8 cellular contexts compared by ENCODE assay signal in genomic region chr19:55484571-55485438, GRCh38. TPM values are rescaled to one million over a fixed set of nuclear protein-coding genes. Genes with fewer than 3 reads are reported as not detected.
A peak's percentile ranks its signal among the peaks of the same experiment; 100 is the strongest.
DNase-seq lines count a peak whose midpoint lies in the region; ATAC-seq and TF ChIP-seq lines count a peak whose summit lies in the region.

Gene NAT14 (plus strand): TSS chr19:55485188. CDS start chr19:55485709, 521 bp downstream.

- peak within 1 kb of the TSS; percentile 82 for H3K27ac Mint-ChIP-seq in activated naive CD8-positive, alpha-beta T cell treated with anti-CD3 and anti-CD28 coated beads for 36 hours
- peak within 1 kb of the TSS; percentile 86 for H3K27ac Mint-ChIP-seq in progenitor cell of endocrine pancreas

- TF ChIP-seq POLR2A in heart left ventricle (IDR thresholded peaks at IDR 0.05): peak in 1 of 2 donors; percentile 20

- H3K4me1 ChIP-seq in SK-N-SH (ENCODE audit: control insufficient read depth in 1 of 2, insufficient read depth in 2 of 2, low read depth in 1 of 2, low read length in 1 of 2) (peaks cover 30 to 44% of the 10 kb centered on the region in 2 experiments; a peak in 3 of 4 replicates), heart left ventricle (peaks cover 7 to 65% (median 40%) of the 10 kb centered on the region in 12 donors), aorta (ENCODE audit: control insufficient read depth in 1 of 2, insufficient read depth in 2 of 2, low read length in 2 of 2) (no peaks in the 10 kb centered on the region)

- peaks cover 0 to 7% of the 10 kb centered on the region in 2 experiments for H3K36me3 ChIP-seq in SK-N-SH (replicated peaks in 1 of 2; ENCODE audit: control insufficient read depth in 1 of 2, insufficient read depth in 2 of 2, low read length in 1 of 2)
- H3K36me3 ChIP-seq in heart left ventricle: peaks cover 0 to 23% (median 10%) of the 10 kb centered on the region in 9 donors
- H3K36me3 ChIP-seq in aorta (ENCODE audit: control insufficient read depth in 1 of 2, insufficient read depth in 2 of 2, low read length in 1 of 2): no peaks in the 10 kb centered on the region

- DNase-seq in NCI-H446 (lab: John Stamatoyannopoulos, UW) (peak; percentile 35 to 80), NCI-H446 treated with DMSO at 0.1 percent for 48 hours (lab: John Stamatoyannopoulos, UW) (no peak), SK-N-SH (peak; percentile 97), heart left ventricle (peak; percentile 56 to 78 (median 69)), progenitor cell of endocrine pancreas (ENCODE audit: low spot score, unreplicated experiment) (peak; percentile 76), aorta (peak; percentile 72 to 89)
- peak; percentile 64 for DNase-seq in Jurkat, Clone E6-1 (ENCODE audit: low read depth, low spot score)
- peak; percentile 80 for DNase-seq in activated naive CD8-positive, alpha-beta T cell treated with anti-CD3 and anti-CD28 coated beads for 36 hours

- H3K27me3 Mint-ChIP-seq in activated naive CD8-positive, alpha-beta T cell treated with anti-CD3 and anti-CD28 coated beads for 36 hours: no peaks in the 10 kb centered on the region
- H3K27me3 Mint-ChIP-seq in progenitor cell of endocrine pancreas: no peaks in the 10 kb centered on the region

- H3K9me2 ChIP-seq in SK-N-SH: no peaks in the 10 kb centered on the region

- intact Hi-C loops in heart left ventricle (cut with DNase I) (no loop called here), aorta (cut with DNase I) (no loop called here)

- peak within 1 kb of the TSS; percentile 91 for H3K4me2 ChIP-seq in SK-N-SH

- H3K4me1 Mint-ChIP-seq in activated naive CD8-positive, alpha-beta T cell treated with anti-CD3 and anti-CD28 coated beads for 36 hours: peaks cover 21% of the 10 kb centered on the region
- H3K4me1 Mint-ChIP-seq in progenitor cell of endocrine pancreas (ENCODE audit: low read depth): peaks cover 13% of the 10 kb centered on the region

- no peak for TF ChIP-seq EP300 in SK-N-SH (IDR thresholded peaks at IDR 0.05; ENCODE audit: borderline replicate concordance in 1 of 2, low read depth in 1 of 2, low read length in 1 of 2)

- no peaks in the 10 kb centered on the region for H4K20me1 ChIP-seq in SK-N-SH (ENCODE audit: insufficient read depth)

- POLR2A ChIA-PET in SK-N-SH (lab: Yijun Ruan, JAX): interaction anchor here (0.7 to 2.3 kb wide), 5 partner anchors 9 to 116 kb away, joined by 3 to 15 read pairs (median 5); partner anchors contain the start of genes UBE2S and ZNF628

- peak within 1 kb of the TSS; percentile 86 for H3K9ac ChIP-seq in SK-N-SH

- WGBS in SK-N-SH (ENCODE audit: low lambda C conversion rate): 12% methylated on average over 34 of the region's 80 CpGs
- WGBS in heart left ventricle, 4 donors: 2 to 3% (median 3%) methylated on average over 29 to 80 of the region's 80 CpGs
- WGBS in aorta, 2 donors: 2% methylated on average over 79 to 80 of the region's 80 CpGs

- H3K9me3 Mint-ChIP-seq in activated naive CD8-positive, alpha-beta T cell treated with anti-CD3 and anti-CD28 coated beads for 36 hours: no peaks in the 10 kb centered on the region
- H3K9me3 Mint-ChIP-seq in progenitor cell of endocrine pancreas (ENCODE audit: low read depth): no peaks in the 10 kb centered on the region

- peaks cover 20% of the 10 kb centered on the region for H3K79me2 ChIP-seq in SK-N-SH (ENCODE audit: insufficient read depth)

- H3K27me3 ChIP-seq in SK-N-SH (ENCODE audit: insufficient read depth): no peaks in the 10 kb centered on the region
- H3K27me3 ChIP-seq in heart left ventricle: peaks cover 0 to 6% (median 0%) of the 10 kb centered on the region in 9 donors
- no peaks in the 10 kb centered on the region for H3K27me3 ChIP-seq in aorta (ENCODE audit: control insufficient read depth in 1 of 2, insufficient read depth in 2 of 2, low read length in 1 of 2)

- no peaks in the 10 kb centered on the region for H3K36me3 Mint-ChIP-seq in activated naive CD8-positive, alpha-beta T cell treated with anti-CD3 and anti-CD28 coated beads for 36 hours
- H3K36me3 Mint-ChIP-seq in progenitor cell of endocrine pancreas (ENCODE audit: insufficient read depth): peaks cover 1% of the 10 kb centered on the region

- H3F3A ChIP-seq in SK-N-SH (replicated peaks; ENCODE audit: insufficient read depth): peaks cover 29% of the 10 kb centered on the region

- no peak for TF ChIP-seq RAD21 in SK-N-SH (IDR thresholded peaks at IDR 0.05; ENCODE audit: low read length)

- H3K9me3 ChIP-seq in SK-N-SH (no peaks in the 10 kb centered on the region), heart left ventricle (no peaks in the 10 kb centered on the region), aorta (ENCODE audit: control insufficient read depth, low read length) (no peaks in the 10 kb centered on the region)

- H3K27ac ChIP-seq in SK-N-SH (ENCODE audit: low read depth in 2 of 2, low read length in 1 of 2) (peak within 1 kb of the TSS; percentile 95 to 97), heart left ventricle (peak within 1 kb of the TSS; percentile 65 to 98 (median 86)), aorta (ENCODE audit: low read depth in 1 of 2, low read length in 2 of 2) (peak within 1 kb of the TSS in 1 of 2 donors; percentile 55)

- ATAC-seq in heart left ventricle (peak in 3 of 4 donors; percentile 35 to 57 (median 39)), aorta (ENCODE audit: low FRiP score) (peak; percentile 39)

- peak within 1 kb of the TSS; percentile 84 for H3K4me3 Mint-ChIP-seq in activated naive CD8-positive, alpha-beta T cell treated with anti-CD3 and anti-CD28 coated beads for 36 hours
- H3K4me3 Mint-ChIP-seq in progenitor cell of endocrine pancreas (ENCODE audit: low read depth): peak within 1 kb of the TSS; percentile 85

- CTCF ChIA-PET in SK-N-SH (lab: Yijun Ruan, JAX): interaction anchor here (1.2 to 15.1 kb wide), 7 partner anchors 8 to 343 kb away, joined by 3 to 162 read pairs (median 7); partner anchors contain the start of gene ZNF628

- peak within 1 kb of the TSS; percentile 77 for H3K4me3 ChIP-seq in Jurkat, Clone E6-1 (ENCODE audit: low read length)
- H3K4me3 ChIP-seq in SK-N-SH (ENCODE audit: low read depth in 2 of 2, low read length in 1 of 2): peak within 1 kb of the TSS; percentile 69 to 80
- H3K4me3 ChIP-seq in heart left ventricle: peak within 1 kb of the TSS; percentile 29 to 69 (median 60)
- H3K4me3 ChIP-seq in aorta (ENCODE audit: low read length in 2 of 2): peak within 1 kb of the TSS; percentile 5 to 39

- H2AFZ ChIP-seq in SK-N-SH (ENCODE audit: low read depth): no peak within 1 kb of the TSS

- TF ChIP-seq CTCF in SK-N-SH (IDR thresholded peaks at IDR 0.05): no peak
- no peak for TF ChIP-seq CTCF in heart left ventricle (IDR thresholded peaks at IDR 0.05)
- no peak for TF ChIP-seq CTCF in progenitor cell of endocrine pancreas (IDR thresholded peaks at IDR 0.05; ENCODE audit: unreplicated experiment)

TF ChIP-seq in SK-N-SH, 30 proteins besides CTCF, POLR2A, EP300 and RAD21 (continues in another document):
- TF ChIP-seq TCF12 (IDR thresholded peaks at IDR 0.05) (no peak), GABPA (IDR thresholded peaks at IDR 0.05; ENCODE audit: low read depth) (peak; percentile 72), MAX (IDR thresholded peaks at IDR 0.05; ENCODE audit: low read depth) (no peak), TAF1 (IDR thresholded peaks at IDR 0.05; ENCODE audit: borderline replicate concordance, low read depth, low read length) (peak; percentile 46; the same call in 1 of the 2 replicates), MXI1 (IDR thresholded peaks at IDR 0.05; ENCODE audit: low read depth, low read length) (peak; percentile 86), SIN3A (IDR thresholded peaks at IDR 0.05; ENCODE audit: borderline replicate concordance, low read depth, low read length) (no peak; the same call in 1 of the 2 replicates), NFIC (IDR thresholded peaks at IDR 0.05; ENCODE audit: borderline replicate concordance) (no peak), RFX5 (IDR thresholded peaks at IDR 0.05; ENCODE audit: low read length) (no peak), ELF1 (IDR thresholded peaks at IDR 0.05) (peak; percentile 40), IRF3 (IDR thresholded peaks at IDR 0.05; ENCODE audit: low read depth, low read length) (no peak), USF1 (IDR thresholded peaks at IDR 0.05; ENCODE audit: borderline replicate concordance, low read depth) (no peak), FOXM1 (IDR thresholded peaks at IDR 0.05; ENCODE audit: low read depth) (no peak)

RNA-seq across cellular contexts. Expression of gene NAT14, which starts in this region (rescaled TPM):
- polyA plus RNA-seq in Jurkat, Clone E6-1 (2012; ENCODE audit: insufficient read depth, insufficient read length): 38.7 TPM
- polyA plus RNA-seq in SK-N-SH (2012; rRNA removed): 84.4 and 89.9 TPM in 2 replicates
- 51.1 and 68.5 TPM in 2 replicates for polyA plus RNA-seq in SK-N-SH (2012; cell fraction: cytosol; rRNA removed)
- 132 and 194 TPM in 2 replicates for polyA plus RNA-seq in SK-N-SH (2012; cell fraction: nucleus; rRNA removed)
- 10 to 100 TPM; 24.8 to 24.9 TPM for total RNA-seq in activated naive CD8-positive, alpha-beta T cell treated with anti-CD3 and anti-CD28 coated beads for 36 hours
- total RNA-seq in heart left ventricle: 10 to 100 TPM in 1 of 9 donors, 1 to 10 TPM in 8; 2.9 to 10.4 (median 6.7) TPM
- 1 to 10 TPM; 7.3 to 9.2 TPM for polyA plus RNA-seq in heart left ventricle
- 62.6 and 69.7 TPM in 2 replicates for total RNA-seq in progenitor cell of endocrine pancreas
- total RNA-seq in aorta: 10 to 100 TPM; 15.3 to 16.2 TPM
- polyA plus RNA-seq in aorta: 10 to 100 TPM in 1 of 2 donors, 1 to 10 TPM in 1; 3.1 to 19.2 TPM

Comparison
In these comparisons a context has a peak if more than half of its experiments do, and no peak if none do; other contexts are left out.
1. H3K4me3 ChIP-seq: peak in every context shown above with its lines; median percentile 77 in Jurkat, Clone E6-1; 74 in SK-N-SH; 60 in heart left ventricle; 22 in aorta.